22 cellular contexts compared by ENCODE assay signal in the genomic region with DNA sequence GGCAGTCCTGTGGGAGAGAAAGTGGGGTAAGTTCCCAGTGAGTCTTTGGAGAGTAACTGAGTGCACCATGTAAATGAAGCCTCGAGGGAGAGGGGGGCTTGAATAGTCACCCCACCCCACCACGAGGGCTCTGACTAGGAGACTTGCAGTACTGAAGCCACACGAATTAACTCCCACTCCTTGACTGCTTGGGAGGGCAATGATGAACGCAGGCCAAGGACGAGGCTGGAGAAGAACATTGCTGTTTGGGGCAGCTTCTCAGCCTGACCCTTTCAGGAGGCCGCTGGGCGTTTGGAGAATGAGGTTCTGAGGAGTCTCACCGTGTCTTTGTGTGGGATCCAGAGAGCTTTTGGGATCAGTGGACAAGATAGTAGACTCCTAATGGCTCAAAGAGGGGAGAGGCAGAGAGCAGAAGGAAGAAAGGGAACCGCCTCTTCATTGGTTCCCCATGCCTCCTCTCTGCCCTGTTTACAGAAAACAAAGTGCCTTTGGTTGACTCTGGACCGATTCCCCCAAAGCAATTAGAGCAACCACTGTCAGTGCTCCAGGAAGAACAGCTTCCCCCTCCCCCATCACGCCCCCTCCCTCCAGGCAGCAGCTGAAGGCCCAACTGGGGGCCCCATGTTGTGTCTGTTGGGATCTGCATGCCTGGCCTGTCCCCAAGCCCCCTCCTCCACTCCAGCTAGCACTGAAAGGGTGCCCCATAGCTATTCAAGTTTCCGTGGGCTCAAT. TPM values are rescaled to one million over a fixed set of nuclear protein-coding genes. Genes with fewer than 3 reads are reported as not detected.
A peak's percentile ranks its signal among the peaks of the same experiment; 100 is the strongest.
DNase-seq lines count a peak whose midpoint lies in the region; TF ChIP-seq lines count a peak whose summit lies in the region.
"Had no signal": no experiment of that assay in that cellular context is flagged by ENCODE, and none has a peak within 500 bp of the region (broad histone marks: within the 10 kb centered on the region; RNA-seq: fewer than 3 reads in every experiment).

No MANE protein-coding gene starts in this region.

- H3K4me3 Mint-ChIP-seq in chondrocyte (ENCODE audit: unreplicated experiment): no peak overlapping the region
- peak overlapping the region in 1 of 3 experiments; percentile 20 for H3K4me3 Mint-ChIP-seq in nephron
- no peak overlapping the region for H3K4me3 Mint-ChIP-seq in activated CD4-positive, alpha-beta memory T cell treated with anti-CD3 and anti-CD28 coated beads, Interleukin-2, amount 10 ng/mL, durations not matched to agents 7 days and 5 days
- H3K4me3 Mint-ChIP-seq: CD8-positive, alpha-beta memory T cell; H9; HFFc6 had no signal

- peaks cover 23% of the 10 kb centered on the region for H3K4me1 Mint-ChIP-seq in chondrocyte (ENCODE audit: low read depth)
- peaks cover 46% of the 10 kb centered on the region for H3K4me1 Mint-ChIP-seq in nephron
- no peaks in the 10 kb centered on the region for H3K4me1 Mint-ChIP-seq in activated CD4-positive, alpha-beta memory T cell treated with anti-CD3 and anti-CD28 coated beads, Interleukin-2, amount 10 ng/mL, durations not matched to agents 7 days and 5 days
- H3K4me1 Mint-ChIP-seq: CD8-positive, alpha-beta memory T cell had no signal

- DNase-seq in DMS 273 (lab: John Stamatoyannopoulos, UW; ENCODE audit: unreplicated experiment) (peak; percentile 48), DMS 273 treated with DMSO at 0.1 percent for 48 hours (lab: John Stamatoyannopoulos, UW) (no peak), chondrocyte (ENCODE audit: low spot score) (peak; percentile 30), hepatic stellate cell (ENCODE audit: low spot score) (no peak), midbrain (lab: John Stamatoyannopoulos, UW) (no peak)
- no peak for DNase-seq in effector memory CD4-positive, alpha-beta T cell
- DNase-seq in activated CD4-positive, alpha-beta memory T cell treated with anti-CD3 and anti-CD28 coated beads, Interleukin-2, amount 10 ng/mL, durations not matched to agents 7 days and 5 days: no peak
- DNase-seq: CD8-positive, alpha-beta memory T cell; H9; HFFc6; NCI-H1092 treated with DMSO at 0.1 percent for 48 hours; NCI-H146; NCI-H2029; NCI-H2227 treated with DMSO at 0.1 percent for 48 hours; NCI-H510A; NCI-H748 treated with DMSO at 0.1 percent for 48 hours; NK-92 treated with Interleukin-12 subunit alpha and Interleukin-12 subunit beta, amount 100 ng/mL, for 24 hours; SJCRH30 had no signal

- no peaks in the 10 kb centered on the region for H3K36me3 ChIP-seq in effector memory CD4-positive, alpha-beta T cell (ENCODE audit: control insufficient read depth, insufficient read depth, low read length)
- H3K36me3 ChIP-seq: SJCRH30 had no signal

- H3K27ac Mint-ChIP-seq in chondrocyte (ENCODE audit: unreplicated experiment) (no peak overlapping the region), nephron (peak overlapping the region; percentile 58 to 74 (median 64))
- H3K27ac Mint-ChIP-seq in activated CD4-positive, alpha-beta memory T cell treated with anti-CD3 and anti-CD28 coated beads, Interleukin-2, amount 10 ng/mL, durations not matched to agents 7 days and 5 days: no peak overlapping the region
- H3K27ac Mint-ChIP-seq: CD8-positive, alpha-beta memory T cell; H9; HFFc6 had no signal

- H3K27me3 Mint-ChIP-seq in chondrocyte (ENCODE audit: low read depth) (no peaks in the 10 kb centered on the region), nephron (ENCODE audit: low read depth) (peaks cover 7% of the 10 kb centered on the region)
- no peaks in the 10 kb centered on the region for H3K27me3 Mint-ChIP-seq in activated CD4-positive, alpha-beta memory T cell treated with anti-CD3 and anti-CD28 coated beads, Interleukin-2, amount 10 ng/mL, durations not matched to agents 7 days and 5 days
- H3K27me3 Mint-ChIP-seq: CD8-positive, alpha-beta memory T cell had no signal

- POLR2A ChIA-PET in activated CD4-positive, alpha-beta memory T cell treated with anti-CD3 and anti-CD28 coated beads, Interleukin-2, amount 10 ng/mL, durations not matched to agents 7 days and 5 days (lab: Charles Lee): no interaction called here

- CTCF ChIA-PET in activated CD4-positive, alpha-beta memory T cell treated with anti-CD3 and anti-CD28 coated beads, Interleukin-2, amount 10 ng/mL, durations not matched to agents 7 days and 5 days (lab: Charles Lee): no interaction called here

- no peaks in the 10 kb centered on the region for H3K9me3 ChIP-seq in effector memory CD4-positive, alpha-beta T cell (ENCODE audit: control insufficient read depth, low read length)
- H3K9me3 ChIP-seq: SJCRH30 had no signal

- TF ChIP-seq CTCF in chondrocyte (IDR thresholded peaks at IDR 0.05) (no peak), nephron (IDR thresholded peaks at IDR 0.05; ENCODE audit: unreplicated experiment in 3 of 3) (no peak)

- H3K36me3 Mint-ChIP-seq in chondrocyte (ENCODE audit: low read depth): no peaks in the 10 kb centered on the region
- H3K36me3 Mint-ChIP-seq in nephron (ENCODE audit: low read depth): no peaks in the 10 kb centered on the region
- no peaks in the 10 kb centered on the region for H3K36me3 Mint-ChIP-seq in activated CD4-positive, alpha-beta memory T cell treated with anti-CD3 and anti-CD28 coated beads, Interleukin-2, amount 10 ng/mL, durations not matched to agents 7 days and 5 days (ENCODE audit: low read depth)
- H3K36me3 Mint-ChIP-seq: CD8-positive, alpha-beta memory T cell had no signal

- H3K9me3 Mint-ChIP-seq in chondrocyte (ENCODE audit: low read depth) (no peaks in the 10 kb centered on the region), nephron (no peaks in the 10 kb centered on the region)
- H3K9me3 Mint-ChIP-seq in activated CD4-positive, alpha-beta memory T cell treated with anti-CD3 and anti-CD28 coated beads, Interleukin-2, amount 10 ng/mL, durations not matched to agents 7 days and 5 days: no peaks in the 10 kb centered on the region
- H3K9me3 Mint-ChIP-seq: CD8-positive, alpha-beta memory T cell; H9; HFFc6 had no signal

- no peaks in the 10 kb centered on the region for H3K27me3 ChIP-seq in effector memory CD4-positive, alpha-beta T cell (replicated peaks; ENCODE audit: control insufficient read depth, insufficient read depth, low read length, poor library complexity, severe bottlenecking)
- H3K27me3 ChIP-seq: SJCRH30 had no signal

- H3K4me3 ChIP-seq in effector memory CD4-positive, alpha-beta T cell (ENCODE audit: insufficient read depth, low read depth, low read length, poor library complexity, severe bottlenecking): no peak overlapping the region
- H3K4me3 ChIP-seq: SJCRH30 had no signal

- H3K27ac ChIP-seq in effector memory CD4-positive, alpha-beta T cell (ENCODE audit: insufficient read depth, low read length, poor library complexity, severe bottlenecking): no peak overlapping the region
- H3K27ac ChIP-seq: 22Rv1, C4-2B, KMS-11, SJCRH30 had no signal

- no peaks in the 10 kb centered on the region for H3K4me1 ChIP-seq in effector memory CD4-positive, alpha-beta T cell (ENCODE audit: control insufficient read depth, insufficient read depth, low read length, poor library complexity, severe bottlenecking)

RNA-seq across cellular contexts. Expression of gene CDKN1A, which starts 41.7 kb away (rescaled TPM):
- 230 to 303 TPM (median 301 TPM) in 3 replicates for total RNA-seq in chondrocyte
- total RNA-seq in activated CD4-positive, alpha-beta memory T cell treated with anti-CD3 and anti-CD28 coated beads, Interleukin-2, amount 10 ng/mL, durations not matched to agents 7 days and 5 days: 100 to 1,000 TPM; 107 to 109 TPM

RNA-seq across cellular contexts. Expression of gene SRSF3, which starts 42.7 kb away (rescaled TPM):
- 180 to 233 TPM (median 191 TPM) in 3 replicates for total RNA-seq in chondrocyte
- 100 to 1,000 TPM; 384 to 385 TPM for total RNA-seq in activated CD4-positive, alpha-beta memory T cell treated with anti-CD3 and anti-CD28 coated beads, Interleukin-2, amount 10 ng/mL, durations not matched to agents 7 days and 5 days

Comparison
In these comparisons a context has a peak if more than half of its experiments do, and no peak if none do; other contexts are left out.
1. DNase-seq: peak in DMS 273 (single experiment) and chondrocyte (single experiment); none in DMS 273 treated with DMSO at 0.1 percent for 48 hours (single experiment), hepatic stellate cell (single experiment), midbrain (single experiment), effector memory CD4-positive, alpha-beta T cell (0 of 3) and activated CD4-positive, alpha-beta memory T cell treated with anti-CD3 and anti-CD28 coated beads, Interleukin-2, amount 10 ng/mL, durations not matched to agents 7 days and 5 days (single experiment).
2. H3K27ac Mint-ChIP-seq: peak in nephron (3 of 3); none in chondrocyte (single experiment) and activated CD4-positive, alpha-beta memory T cell treated with anti-CD3 and anti-CD28 coated beads, Interleukin-2, amount 10 ng/mL, durations not matched to agents 7 days and 5 days (single experiment).